In genomic region chr12:96195845-96196451, GRCh38 we compare ENCODE assay signal across 8 cellular contexts. TPM values are rescaled to one million over a fixed set of nuclear protein-coding genes. Genes with fewer than 3 reads are reported as not detected.
DNase-seq lines count a peak whose midpoint lies in the region; FAIRE-seq and TF ChIP-seq lines count a peak whose summit lies in the region.
"Had no signal": no experiment of that assay in that cellular context is flagged by ENCODE, and none has a peak within 500 bp of the region (broad histone marks: within the 10 kb centered on the region; RNA-seq: fewer than 3 reads in every experiment).

No MANE protein-coding gene starts in this region.

- peaks cover 48% of the 10 kb centered on the region for H3K79me2 ChIP-seq in keratinocyte (ENCODE audit: control insufficient read depth, insufficient read depth, low read length)

- H3K27me3 Mint-ChIP-seq in brain = peaks cover 83% of the 10 kb centered on the region

- dilution Hi-C loops in keratinocyte (cut with MboI; ENCODE audit: extremely low pct_ligation_motif_present, low sequenced_read_pairs) = no loop called here

- no peaks in the 10 kb centered on the region for H3K9me3 ChIP-seq in keratinocyte (ENCODE audit: control insufficient read depth, low read depth, low read length)

- peaks cover 25% of the 10 kb centered on the region for H3K4me1 Mint-ChIP-seq in brain

- H3K9me1 ChIP-seq in keratinocyte (ENCODE audit: control insufficient read depth, extremely low read depth, insufficient read depth, low read length) = no peaks in the 10 kb centered on the region

- H3K36me3 Mint-ChIP-seq in brain = no peaks in the 10 kb centered on the region

- H3K36me3 ChIP-seq in keratinocyte (ENCODE audit: control insufficient read depth in 2 of 2, extremely low read depth in 1 of 2, insufficient read depth in 2 of 2, low read length in 2 of 2) = no peaks in the 10 kb centered on the region

- TF ChIP-seq CTCF in brain (conservative IDR thresholded peaks at IDR 0.05) (no peak), keratinocyte (optimal IDR thresholded peaks at IDR 0.05 in 1 of 3, IDR thresholded peaks at IDR 0.05 in 1 of 3, conservative IDR thresholded peaks at IDR 0.05 in 1 of 3; ENCODE audit: extremely low read depth in 1 of 3, insufficient read depth in 2 of 3, low read length in 3 of 3) (no peak)

- H3K27ac Mint-ChIP-seq in brain = peak overlapping the region in 4 of 5 experiments; percentile 62 to 94 (median 77)

- H3K27me3 ChIP-seq in keratinocyte (ENCODE audit: control insufficient read depth, extremely low read depth, insufficient read depth, low read length) = no peaks in the 10 kb centered on the region

- peak overlapping the region; percentile 99 for H3K27ac ChIP-seq in keratinocyte (ENCODE audit: control insufficient read depth, insufficient read depth, low read length)

- peak overlapping the region; percentile 96 for H3K9ac ChIP-seq in keratinocyte (ENCODE audit: control insufficient read depth, extremely low read depth, insufficient read depth, low read length)

- no peak overlapping the region for H2AFZ ChIP-seq in keratinocyte (ENCODE audit: control insufficient read depth, low read length)

- H3K4me3 ChIP-seq in keratinocyte (ENCODE audit: control insufficient read depth in 2 of 3, extremely low read depth in 1 of 3, insufficient read depth in 2 of 3, low read depth in 1 of 3, low read length in 3 of 3) = peak overlapping the region; percentile 67 to 91 (median 69)

- H3K9me3 Mint-ChIP-seq in brain = peaks cover 0 to 2% (median 0%) of the 10 kb centered on the region in 5 experiments

- DNase-seq in HCEC 1CT (peak; percentile 84), SW480 (ENCODE audit: low spot score) (peak; percentile 58), keratinocyte (ENCODE audit: low read depth, low spot score) (no peak), DMS114 treated with DMSO at 0.1 percent for 48 hours (lab: John Stamatoyannopoulos, UW; ENCODE audit: unreplicated experiment) (no peak), DMS79 (lab: John Stamatoyannopoulos, UW) (no peak)
- DNase-seq in stimulated activated CD8-positive, alpha-beta memory T cell treated with anti-CD3 and anti-CD28 coated beads, Interleukin-2, amount 100 ng/mL, for 48 hours (ENCODE audit: low read depth in 2 of 2) = peak; percentile 25 to 36

- H3K4me2 ChIP-seq in keratinocyte (ENCODE audit: control insufficient read depth, extremely low read depth, insufficient read depth, low read depth, low read length) = peak overlapping the region; percentile 85

- H3K4me1 ChIP-seq in keratinocyte (ENCODE audit: control insufficient read depth, extremely low read depth, insufficient read depth, low read length) = peaks cover 33% of the 10 kb centered on the region

- peak overlapping the region; percentile 89 to 96 (median 92) for H3K4me3 Mint-ChIP-seq in brain

- FAIRE-seq in keratinocyte (lab: Jason Lieb, UNC) = no peak
- FAIRE-seq: colon had no signal

- H4K20me1 ChIP-seq in keratinocyte (ENCODE audit: control insufficient read depth, extremely low read depth, insufficient read depth, low read length) = no peaks in the 10 kb centered on the region

RNA-seq across cellular contexts. Expression of gene ELK3, which starts 1.8 kb away (rescaled TPM):
- polyA plus RNA-seq in brain (ENCODE audit: insufficient read depth, low read depth, low replicate concordance) (1.3 TPM), keratinocyte (14.4 to 47.6 TPM (median 28.2 TPM) in 3 replicates)
- polyA plus RNA-seq in keratinocyte (2011; ENCODE audit: low read depth) = 89.5 TPM
- 26.6 and 31.6 TPM in 2 replicates for polyA plus RNA-seq in keratinocyte (2011; cell fraction: cytosol; rRNA removed)
- 24.7 and 26.1 TPM in 2 replicates for polyA plus RNA-seq in keratinocyte (2011; cell fraction: nucleus; rRNA removed)
- 21.3 and 54.2 TPM in 2 replicates for polyA plus RNA-seq in keratinocyte (2012; ENCODE audit: low replicate concordance)
- 24.4 to 89.6 TPM (median 26.2 TPM) in 3 replicates for polyA minus RNA-seq in keratinocyte
- polyA minus RNA-seq in keratinocyte (2011; cell fraction: cytosol; rRNA and poly(A)+ RNA removed) = 32.6 TPM
- 14.0 and 17.8 TPM in 2 replicates for polyA minus RNA-seq in keratinocyte (2011; cell fraction: nucleus; rRNA and poly(A)+ RNA removed)

Comparison
In these comparisons a context has a peak if more than half of its experiments do, and no peak if none do; other contexts are left out.
1. DNase-seq: peak in HCEC 1CT (single experiment), SW480 (single experiment) and stimulated activated CD8-positive, alpha-beta memory T cell treated with anti-CD3 and anti-CD28 coated beads, Interleukin-2, amount 100 ng/mL, for 48 hours (2 of 2); none in keratinocyte (single experiment), DMS114 treated with DMSO at 0.1 percent for 48 hours (single experiment) and DMS79 (single experiment).